Comparison of ENCODE assay signal across 12 cellular contexts in genomic region chr3:25455316-25456232, GRCh38. TPM values are rescaled to one million over a fixed set of nuclear protein-coding genes. Genes with fewer than 3 reads are reported as not detected.
DNase-seq lines count a peak whose midpoint lies in the region; ATAC-seq, FAIRE-seq and TF ChIP-seq lines count a peak whose summit lies in the region.
"Had no signal": no experiment of that assay in that cellular context is flagged by ENCODE, and none has a peak within 500 bp of the region (broad histone marks: within the 10 kb centered on the region; RNA-seq: fewer than 3 reads in every experiment).

No MANE protein-coding gene starts in this region.

- TF ChIP-seq POLR2A in H1 (IDR thresholded peaks at IDR 0.05; ENCODE audit: control extremely low read depth in 1 of 2, low read depth in 2 of 2, low read length in 2 of 2), result no peak

- H3K56ac ChIP-seq in H1 (replicated peaks; ENCODE audit: insufficient read length, low read depth, low read length) (no peak overlapping the region), mesendoderm (ENCODE audit: low read length) (no peak overlapping the region)

- H3K79me2 ChIP-seq in H1 (ENCODE audit: control insufficient read depth in 1 of 2, insufficient read depth in 2 of 2, low read length in 2 of 2) (no peaks in the 10 kb centered on the region), mesendoderm (ENCODE audit: control insufficient read depth, insufficient read depth, low read length) (no peaks in the 10 kb centered on the region)

- H4K5ac ChIP-seq in H1 (ENCODE audit: insufficient read length, low read depth, low read length) (peak overlapping the region; percentile 65), mesendoderm (ENCODE audit: low read length) (no peak overlapping the region)

- H2AK5ac ChIP-seq in H1 (ENCODE audit: low read depth, low read length), result peak overlapping the region; percentile 6; the same call in 1 of the 2 replicates
- H2AK5ac ChIP-seq in mesendoderm (ENCODE audit: low read length), result no peak overlapping the region

- H3K18ac ChIP-seq in H1 (ENCODE audit: extremely low read depth, low read length) (no peak overlapping the region; the same call in 1 of the 2 replicates), mesendoderm (ENCODE audit: low read length) (peak overlapping the region; percentile 75)

- peak overlapping the region; percentile 27; the same call in 1 of the 2 replicates for H2BK20ac ChIP-seq in H1 (ENCODE audit: low read length)

- H3K23me2 ChIP-seq in H1 (ENCODE audit: low read depth, low read length), result no peaks in the 10 kb centered on the region

- peak overlapping the region; percentile 8 for H4K91ac ChIP-seq in H1 (replicated peaks; ENCODE audit: insufficient read length, low read length)

- ATAC-seq in HG03457 (IDR thresholded peaks at IDR 0.05; ENCODE audit: unreplicated experiment), result no peak
- ATAC-seq: mucosa of descending colon had no signal

- H3K27ac ChIP-seq in H1 (ENCODE audit: low read depth, low read length) (no peak overlapping the region), mesendoderm (ENCODE audit: low read depth, low read length) (no peak overlapping the region)
- H3K27ac ChIP-seq: 22Rv1 had no signal

- POLR2A ChIA-PET in H1 (lab: Charles Lee; ENCODE audit: partially characterized antibody), result interaction anchor here (1.1 kb wide), 1 partner anchor 13 kb away, joined by 3 read pairs; no protein-coding TSS in a partner anchor

- H3K79me1 ChIP-seq in H1 (ENCODE audit: low read depth, low read length) (no peaks in the 10 kb centered on the region), mesendoderm (ENCODE audit: low read length) (no peaks in the 10 kb centered on the region)

- peak overlapping the region; percentile 1; the same call in 1 of the 2 replicates for H2AFZ ChIP-seq in H1 (ENCODE audit: low read length)

- peak overlapping the region; percentile 41; the same call in 1 of the 2 replicates for H2BK5ac ChIP-seq in H1 (ENCODE audit: low read depth, low read length)
- H2BK5ac ChIP-seq in mesendoderm (ENCODE audit: low read length), result no peak overlapping the region

- H2BK120ac ChIP-seq in H1 (replicated peaks; ENCODE audit: low read depth, low read length) (no peak overlapping the region), mesendoderm (ENCODE audit: low read depth, low read length) (no peak overlapping the region)

- H3K9me3 ChIP-seq in H1 (ENCODE audit: insufficient read depth in 2 of 2, low read depth in 1 of 2, low read length in 1 of 2), result no peaks in the 10 kb centered on the region
- H3K9me3 ChIP-seq: mucosa of descending colon had no signal

- H2BK15ac ChIP-seq in H1 (ENCODE audit: low read length), result no peak overlapping the region
- no peak overlapping the region for H2BK15ac ChIP-seq in mesendoderm (replicated peaks; ENCODE audit: low read depth)

- H4K20me1 ChIP-seq in H1 (replicated peaks in 1 of 2; ENCODE audit: control insufficient read depth in 1 of 2, insufficient read depth in 2 of 2, low read length in 2 of 2), result no peaks in the 10 kb centered on the region

- peaks cover 0 to 19% (median 11%) of the 10 kb centered on the region in 4 experiments; a peak in 5 of 7 replicates for H3K4me1 ChIP-seq in H1 (replicated peaks in 1 of 4; ENCODE audit: control insufficient read depth in 3 of 4, insufficient read depth in 4 of 4, low read length in 3 of 4)
- H3K4me1 ChIP-seq in mesendoderm (ENCODE audit: control insufficient read depth, low read depth, low read length), result no peaks in the 10 kb centered on the region

- H3K4me2 ChIP-seq in H1 (ENCODE audit: insufficient read depth in 1 of 2, low read depth in 2 of 2, low read length in 2 of 2) (peak overlapping the region in 1 of 2 experiments; percentile 42; a peak in 2 of 4 replicates), mesendoderm (ENCODE audit: low read length) (no peak overlapping the region)

- no peaks in the 10 kb centered on the region for H3K36me3 ChIP-seq in H1 (ENCODE audit: control insufficient read depth in 2 of 4, insufficient read depth in 4 of 4, low read length in 3 of 4)
- H3K36me3 ChIP-seq in mesendoderm (ENCODE audit: control insufficient read depth, insufficient read depth, low read length), result no peaks in the 10 kb centered on the region

- FAIRE-seq in H1 (lab: Jason Lieb, UNC) (no peak), urothelium cell line (lab: Jason Lieb, UNC) (peak; percentile 52)
- FAIRE-seq: TTC549 had no signal

- DNase-seq in DMS 273 (lab: John Stamatoyannopoulos, UW; ENCODE audit: unreplicated experiment), result peak; percentile 1
- DNase-seq in DMS 273 treated with DMSO at 0.1 percent for 48 hours (lab: John Stamatoyannopoulos, UW), result no peak
- no peak for DNase-seq in H1 (ENCODE audit: low read depth in 1 of 2, low spot score in 2 of 2)
- DNase-seq in mesendoderm, result no peak
- DNase-seq in urothelium cell line (ENCODE audit: low spot score), result no peak
- DNase-seq in NCI-H526 (lab: John Stamatoyannopoulos, UW), result no peak
- no peak for DNase-seq in NCI-H345 treated with DMSO at 0.1 percent for 48 hours (lab: John Stamatoyannopoulos, UW; ENCODE audit: unreplicated experiment)
- DNase-seq: mucosa of descending colon, NCI-H1930 had no signal

- WGBS in H1 (ENCODE audit: extremely low coverage in 1 of 2, insufficient coverage in 1 of 2, insufficient read length in 1 of 2, insufficient replicate concordance in 2 of 2, low coverage in 1 of 2, low lambda C conversion rate in 2 of 2, missing lambda C conversion rate in 1 of 2), 2 experiments, result 82% methylated on average over 9 of the region's 9 CpGs; no CpG with 5 or more reads in 1 of the 2 experiments
- WGBS in mesendoderm (ENCODE audit: extremely low coverage, insufficient coverage, low lambda C conversion rate), result no CpG with 5 or more reads among the region's 9 CpGs

- H4K8ac ChIP-seq in H1 (ENCODE audit: extremely low read depth, insufficient read depth, low read length), result peak overlapping the region; percentile 87; the same call in 1 of the 2 replicates
- no peak overlapping the region for H4K8ac ChIP-seq in mesendoderm (ENCODE audit: low read depth, low read length)

- no peak for TF ChIP-seq EP300 in H1 (IDR thresholded peaks at IDR 0.05; ENCODE audit: borderline replicate concordance in 1 of 2, low read depth in 2 of 2, low read length in 2 of 2)

- H3K14ac ChIP-seq in H1 (ENCODE audit: insufficient read length), result no peak overlapping the region

- H3K23ac ChIP-seq in H1 (ENCODE audit: insufficient read length), result no peak overlapping the region
- H3K23ac ChIP-seq in mesendoderm (ENCODE audit: low read length), result no peak overlapping the region

- H2BK12ac ChIP-seq in H1 (ENCODE audit: low read depth, low read length), result no peak overlapping the region; the same call in 1 of the 2 replicates

- H3K27me3 ChIP-seq in H1 (replicated peaks in 1 of 4; ENCODE audit: control insufficient read depth in 3 of 4, extremely low read depth in 1 of 4, insufficient read depth in 3 of 4, low read length in 3 of 4) (no peaks in the 10 kb centered on the region), mesendoderm (ENCODE audit: insufficient read depth, low read length, poor library complexity) (no peaks in the 10 kb centered on the region)

- TF ChIP-seq RAD21 in H1 (IDR thresholded peaks at IDR 0.05 in 1 of 2, conservative IDR thresholded peaks at IDR 0.05 in 1 of 2; ENCODE audit: low read depth in 2 of 2, low read length in 2 of 2), result no peak

- TF ChIP-seq CTCF in H1 (IDR thresholded peaks at IDR 0.05; ENCODE audit: control extremely low read depth in 1 of 3, insufficient read depth in 1 of 3, low read depth in 1 of 3, low read length in 3 of 3), result no peak

- CTCF ChIA-PET in H1 (lab: Charles Lee; ENCODE audit: partially characterized antibody), result interaction anchor here (0.6 to 3.5 kb wide), 5 partner anchors 13 to 504 kb away, joined by 3 to 25 read pairs (median 4); no protein-coding TSS in a partner anchor

- no peak overlapping the region for H3K9ac ChIP-seq in H1 (replicated peaks in 1 of 4; ENCODE audit: extremely low read depth in 1 of 4, low read depth in 3 of 4, low read length in 3 of 4)
- no peak overlapping the region for H3K9ac ChIP-seq in mesendoderm (ENCODE audit: low read length)

- no peak overlapping the region for H3K4ac ChIP-seq in H1 (replicated peaks; ENCODE audit: insufficient read length, low read depth, low read length)
- no peak overlapping the region for H3K4ac ChIP-seq in mesendoderm (ENCODE audit: low read depth, low read length)

- H3K4me3 ChIP-seq in H1 (ENCODE audit: extremely low read depth in 1 of 4, insufficient read depth in 2 of 4, low read depth in 3 of 4, low read length in 4 of 4), result peak overlapping the region in 1 of 4 experiments; percentile 16; a peak in 1 of 8 replicates
- H3K4me3 ChIP-seq in mesendoderm (ENCODE audit: low read length), result no peak overlapping the region
- H3K4me3 ChIP-seq: mucosa of descending colon had no signal

TF ChIP-seq in H1, 55 proteins besides CTCF, POLR2A, EP300 and RAD21 (continues in another document):
- no peak for TF ChIP-seq SUZ12 (IDR thresholded peaks at IDR 0.05; ENCODE audit: low read length)
- no peak for TF ChIP-seq CBX5 (IDR thresholded peaks at IDR 0.05; ENCODE audit: low read depth, low read length)
- TF ChIP-seq CHD2 (IDR thresholded peaks at IDR 0.05; ENCODE audit: low read length), result no peak
- no peak for TF ChIP-seq SP2 (IDR thresholded peaks at IDR 0.05; ENCODE audit: low read length)
- no peak for TF ChIP-seq TEAD4 (IDR thresholded peaks at IDR 0.05; ENCODE audit: low read depth, low read length)

RNA-seq across cellular contexts. Expression of gene RARB, which starts 27.5 kb away (rescaled TPM):
- 0.22 and 0.44 TPM in 2 replicates for total RNA-seq in H1 (2021; fragmentation: NEBNext Ultra II Directional; extraction: Animal tissue kit (Norgen Biotek cat#: 25700))
- polyA plus RNA-seq in H1 (2011; rRNA removed), result 0.13 and 0.15 TPM in 2 replicates
- 0.10 TPM for polyA plus RNA-seq in H1 (2011; cell fraction: cytosol; rRNA removed)
- polyA plus RNA-seq in H1 (2011; cell fraction: nucleus; rRNA removed), result 0.20 TPM
- polyA plus RNA-seq in H1 (2012, experiment 1 of 2), result 0.11 to 0.30 TPM (median 0.28 TPM) in 3 of 4 replicates, not detected in the other
- not detected for polyA plus RNA-seq in H1 (2012, experiment 2 of 2)
- 0.14 TPM for polyA plus RNA-seq in H1 (2013, experiment 1 of 2)
- polyA plus RNA-seq in H1 (2013, experiment 2 of 2), result 0.15 TPM
- 0.27 and 0.98 TPM in 2 replicates for polyA minus RNA-seq in H1 (2011; rRNA and poly(A)+ RNA removed)
- not detected for polyA minus RNA-seq in H1 (2011; cell fraction: cytosol; rRNA and poly(A)+ RNA removed)
- 1.2 TPM for polyA minus RNA-seq in H1 (2011; cell fraction: nucleus; rRNA and poly(A)+ RNA removed)
- 0.14 TPM for polyA plus RNA-seq in mesendoderm (2013, experiment 1 of 2)
- 0.18 TPM for polyA plus RNA-seq in mesendoderm (2013, experiment 2 of 2)
